ENCODE assay signal across 8 cellular contexts in the genomic region with DNA sequence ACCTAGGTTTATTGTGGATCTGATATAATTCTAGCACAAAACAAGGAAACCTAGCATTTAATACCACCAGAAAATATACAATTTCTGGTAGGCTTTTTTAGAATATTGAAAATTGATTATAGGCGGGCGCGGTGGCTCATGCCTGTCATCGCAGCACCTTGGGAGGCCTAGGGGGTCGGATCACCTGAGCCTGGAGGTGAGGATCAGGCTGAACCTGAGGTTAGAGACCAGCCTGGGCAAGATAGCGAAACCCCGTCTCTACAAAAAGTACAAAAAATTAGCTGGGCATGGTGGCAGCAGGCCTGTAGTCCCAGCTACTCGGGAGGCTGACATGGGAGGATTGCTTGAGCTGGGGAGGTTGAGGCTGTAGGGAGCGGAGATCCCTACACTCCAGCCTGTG. TPM values are rescaled to one million over a fixed set of nuclear protein-coding genes. Genes with fewer than 3 reads are reported as not detected.
A peak's percentile ranks its signal among the peaks of the same experiment; 100 is the strongest.
DNase-seq lines count a peak whose midpoint lies in the region; ATAC-seq and TF ChIP-seq lines count a peak whose summit lies in the region.

No MANE protein-coding gene starts in this region.

- DNase-seq in stimulated activated CD4-positive, alpha-beta T cell treated with anti-CD3 and anti-CD28 coated beads, Interleukin-4, amount 100 ng/mL, for 1 hour: peak; percentile 3
- no peak for DNase-seq in stimulated activated CD4-positive, alpha-beta T cell treated with anti-CD3 and anti-CD28 coated beads, Interleukin-1b, Interleukin-23, amount 100 ng/mL, for 48 hours
- DNase-seq in breast epithelium (ENCODE audit: low spot score in 2 of 2) (no peak), NOMO-1 treated with DMSO at 0.1 percent for 48 hours (lab: John Stamatoyannopoulos, UW; ENCODE audit: unreplicated experiment) (no peak), midbrain (lab: John Stamatoyannopoulos, UW) (no peak), GM19240 (ENCODE audit: insufficient read length, low spot score) (no peak)

- intact Hi-C loops in breast epithelium (cut with DNase I; ENCODE audit: low total_unique reads): no loop called here

- peak overlapping the region; percentile 95 to 98 for H3K27ac ChIP-seq in breast epithelium

- H3K4me3 ChIP-seq in breast epithelium (peak overlapping the region; percentile 92 to 99 (median 98)), mononuclear cell (ENCODE audit: low read length) (peak overlapping the region; percentile 95)

- H3K4me1 ChIP-seq in breast epithelium (peaks cover 0 to 10% of the 10 kb centered on the region in 2 donors), mononuclear cell (ENCODE audit: insufficient read depth, low read length) (peaks cover 47% of the 10 kb centered on the region)

- H3K36me3 ChIP-seq in breast epithelium: no peaks in the 10 kb centered on the region

- H3K9me3 ChIP-seq in breast epithelium (no peaks in the 10 kb centered on the region), mononuclear cell (ENCODE audit: low read depth, low read length) (no peaks in the 10 kb centered on the region)

- TF ChIP-seq CTCF in breast epithelium (IDR thresholded peaks at IDR 0.05): no peak

- TF ChIP-seq POLR2A in breast epithelium (IDR thresholded peaks at IDR 0.05): no peak

- ATAC-seq in GM18907 (IDR thresholded peaks at IDR 0.05; ENCODE audit: unreplicated experiment): no peak

- H3K27me3 ChIP-seq in breast epithelium (no peaks in the 10 kb centered on the region), mononuclear cell (ENCODE audit: insufficient read depth, low read length) (no peaks in the 10 kb centered on the region)

RNA-seq across cellular contexts. Expression of a gene that starts 0.9 kb away (rescaled TPM):
- total RNA-seq in breast epithelium: 10 to 100 TPM; 65.9 to 74.1 (median 68.1) TPM
- total RNA-seq in mononuclear cell: 74.7 TPM
